In genomic region chr13:33307820-33308219, GRCh38 we compare ENCODE assay signal across 20 cellular contexts. TPM values are rescaled to one million over a fixed set of nuclear protein-coding genes. Genes with fewer than 3 reads are reported as not detected.
A peak's percentile ranks its signal among the peaks of the same experiment; 100 is the strongest.
DNase-seq lines count a peak whose midpoint lies in the region; FAIRE-seq and TF ChIP-seq lines count a peak whose summit lies in the region.
"Had no signal": no experiment of that assay in that cellular context is flagged by ENCODE, and none has a peak within 500 bp of the region (broad histone marks: within the 10 kb centered on the region; RNA-seq: fewer than 3 reads in every experiment).

No MANE protein-coding gene starts in this region.

- no peaks in the 10 kb centered on the region for H3K9me3 ChIP-seq in colonic mucosa
- H3K9me3 ChIP-seq in uterus = no peaks in the 10 kb centered on the region

- no peak overlapping the region for H3K4me3 ChIP-seq in fibroblast of pulmonary artery (replicated peaks; ENCODE audit: low read depth, low read length)
- no peak overlapping the region for H3K4me3 ChIP-seq in colonic mucosa
- no peak overlapping the region for H3K4me3 ChIP-seq in uterus

- H3K27ac ChIP-seq in colonic mucosa (no peak overlapping the region), uterus (no peak overlapping the region)
- H3K27ac ChIP-seq: C4-2B had no signal

- intact Hi-C loops in colonic mucosa (cut with DNase I) = no loop called here
- intact Hi-C loops in uterus (cut with DNase I; ENCODE audit: low total_unique reads) = no loop called here

- no peak for FAIRE-seq in urothelium cell line (lab: Jason Lieb, UNC)
- FAIRE-seq: A204.1, GM19239, H1 had no signal

- TF ChIP-seq CTCF in fibroblast of pulmonary artery (IDR thresholded peaks at IDR 0.05; ENCODE audit: low read length, missing control alignments) (no peak), colonic mucosa (IDR thresholded peaks at IDR 0.05) (no peak), uterus (IDR thresholded peaks at IDR 0.05) (no peak)

- H3K36me3 ChIP-seq in colonic mucosa = no peaks in the 10 kb centered on the region
- H3K36me3 ChIP-seq in uterus = no peaks in the 10 kb centered on the region

- H3K27me3 ChIP-seq in colonic mucosa (no peaks in the 10 kb centered on the region), uterus (no peaks in the 10 kb centered on the region)

- no peak for TF ChIP-seq POLR2A in uterus (IDR thresholded peaks at IDR 0.05)

- DNase-seq in EH (ENCODE audit: low read depth) (peak; percentile 49), astrocyte of the hippocampus (ENCODE audit: low read depth, low spot score) (peak; percentile 57), fibroblast of pulmonary artery (ENCODE audit: low read depth) (peak; percentile 53), pons (ENCODE audit: low spot score) (peak; percentile 86), urothelium cell line (ENCODE audit: low spot score) (no peak), OCI-M2 (lab: John Stamatoyannopoulos, UW; ENCODE audit: unreplicated experiment) (no peak), colonic mucosa (no peak), uterus (no peak)
- DNase-seq: Caco-2, DMS153, KG1, NCI-H1092, NCI-H1694 treated with DMSO at 0.1 percent for 48 hours, NCI-H345, NCI-H526, SHP77 treated with DMSO at 0.1 percent for 48 hours had no signal

- no peak overlapping the region for H3K9ac ChIP-seq in colonic mucosa (ENCODE audit: low read depth in 2 of 2, low read length in 2 of 2)

- H3K4me1 ChIP-seq in colonic mucosa (no peaks in the 10 kb centered on the region), uterus (no peaks in the 10 kb centered on the region)
- H3K4me1 ChIP-seq: Caco-2 had no signal

RNA-seq across cellular contexts. Expression of gene STARD13, which starts 22.3 kb away (rescaled TPM):
- total RNA-seq in colonic mucosa (10 to 100 TPM; 21.3 to 30.2 TPM), uterus (10 to 100 TPM; 36.8 to 65.6 (median 46.0) TPM)

Comparison
In these comparisons a context has a peak if more than half of its experiments do, and no peak if none do; other contexts are left out.
1. DNase-seq: peak in EH (single experiment), astrocyte of the hippocampus (single experiment), fibroblast of pulmonary artery (single experiment) and pons (single experiment); none in urothelium cell line (single experiment), OCI-M2 (single experiment), colonic mucosa (single experiment) and uterus (0 of 2).